In genomic region chr7:74206589-74207120, GRCh38 we compare ENCODE assay signal across 8 cellular contexts. TPM values are rescaled to one million over a fixed set of nuclear protein-coding genes. Genes with fewer than 3 reads are reported as not detected.
DNase-seq lines count a peak whose midpoint lies in the region; ATAC-seq, FAIRE-seq and TF ChIP-seq lines count a peak whose summit lies in the region.
"Had no signal": no experiment of that assay in that cellular context is flagged by ENCODE, and none has a peak within 500 bp of the region (broad histone marks: within the 10 kb centered on the region; RNA-seq: fewer than 3 reads in every experiment).

No MANE protein-coding gene starts in this region.

- peaks cover 4% of the 10 kb centered on the region for H3K27me3 Mint-ChIP-seq in activated naive CD4-positive, alpha-beta T cell treated with anti-CD3 and anti-CD28 coated beads for 36 hours (ENCODE audit: low read depth)

- H3K9me3 ChIP-seq in pancreas (no peaks in the 10 kb centered on the region), thoracic aorta (no peaks in the 10 kb centered on the region)

- FAIRE-seq in pancreas (lab: Jason Lieb, UNC), result no peak

- ATAC-seq in SK-N-SH treated with all-trans-retinoic acid at 6 μM for 48 hours (peak; percentile 80), pancreas (peak; percentile 91 to 95 (median 92)), thoracic aorta (ENCODE audit: insufficient number of reproducible peaks, low FRiP score, low read depth) (no peak)

- H3K4me1 ChIP-seq in pancreas (no peaks in the 10 kb centered on the region), thoracic aorta (ENCODE audit: control insufficient read depth in 1 of 2, low read depth in 2 of 2) (peaks cover 5 to 9% of the 10 kb centered on the region in 2 donors)

- H3K27ac ChIP-seq in pancreas (no peak overlapping the region), thoracic aorta (no peak overlapping the region)

- H3K36me3 ChIP-seq in pancreas (no peaks in the 10 kb centered on the region), thoracic aorta (no peaks in the 10 kb centered on the region)

- DNase-seq in LNCaP clone FGC (ENCODE audit: low read depth) (no peak), globus pallidus (ENCODE audit: low spot score) (peak; percentile 77), pancreas (peak; percentile 74 to 99 (median 90)), thoracic aorta (ENCODE audit: low spot score) (peak; percentile 54)
- peak; percentile 84 for DNase-seq in activated naive CD4-positive, alpha-beta T cell treated with anti-CD3 and anti-CD28 coated beads for 36 hours

- peaks cover 19% of the 10 kb centered on the region for H3K4me1 Mint-ChIP-seq in activated naive CD4-positive, alpha-beta T cell treated with anti-CD3 and anti-CD28 coated beads for 36 hours (ENCODE audit: low read depth)

- no peaks in the 10 kb centered on the region for H3K9me3 Mint-ChIP-seq in activated naive CD4-positive, alpha-beta T cell treated with anti-CD3 and anti-CD28 coated beads for 36 hours
- H3K9me3 Mint-ChIP-seq: stimulated activated naive CD8-positive, alpha-beta T cell treated with anti-CD3 and anti-CD28 coated beads, Interleukin-15, Interleukin-2, amounts not matched to agents 100 ng/mL and 50 ng/mL, for 24 hours had no signal

- H3K4me3 ChIP-seq in LNCaP clone FGC (ENCODE audit: low read depth, low read length), result no peak overlapping the region
- no peak overlapping the region for H3K4me3 ChIP-seq in pancreas
- peak overlapping the region; percentile 63 for H3K4me3 ChIP-seq in thoracic aorta

- WGBS in pancreas, 2 donors, result 14 to 15% methylated on average over 23 of the region's 23 CpGs

- intact Hi-C loops in activated naive CD4-positive, alpha-beta T cell treated with anti-CD3 and anti-CD28 coated beads for 36 hours (cut with micrococcal nuclease), result loop anchor here (1.0 to 5.0 kb wide), 2 partner anchors 61 to 195 kb away; no protein-coding TSS in a partner anchor
- intact Hi-C loops in pancreas (cut with DNase I), result loop anchor here in 2 of 3 donors (5.0 to 10.0 kb wide), 3 partner anchors 139 to 342 kb away; partner anchors contain the start of gene TMEM270 (in 1 of the 2)

- CTCF ChIA-PET in activated naive CD4-positive, alpha-beta T cell treated with anti-CD3 and anti-CD28 coated beads for 36 hours (lab: Charles Lee), result interaction anchor here (0.5 to 6.8 kb wide), 38 partner anchors 9 to 441 kb away, joined by 3 to 151 read pairs (median 5); no protein-coding TSS in a partner anchor

- no peaks in the 10 kb centered on the region for H3K36me3 Mint-ChIP-seq in activated naive CD4-positive, alpha-beta T cell treated with anti-CD3 and anti-CD28 coated beads for 36 hours (ENCODE audit: low read depth)

- no peak overlapping the region for H3K27ac Mint-ChIP-seq in activated naive CD4-positive, alpha-beta T cell treated with anti-CD3 and anti-CD28 coated beads for 36 hours
- H3K27ac Mint-ChIP-seq: stimulated activated naive CD8-positive, alpha-beta T cell treated with anti-CD3 and anti-CD28 coated beads, Interleukin-15, Interleukin-2, amounts not matched to agents 100 ng/mL and 50 ng/mL, for 24 hours had no signal

- H3K27me3 ChIP-seq in pancreas, result no peaks in the 10 kb centered on the region
- H3K27me3 ChIP-seq in thoracic aorta (replicated peaks; ENCODE audit: insufficient read depth), result no peaks in the 10 kb centered on the region

- TF ChIP-seq CTCF in GM12872 (IDR thresholded peaks at IDR 0.05; ENCODE audit: insufficient read depth, low read depth, low read length) (peak; percentile 96), LNCaP clone FGC (IDR thresholded peaks at IDR 0.05; ENCODE audit: control insufficient read depth, extremely low read depth, insufficient read depth) (peak; percentile 96), pancreas (IDR thresholded peaks at IDR 0.05) (peak; percentile 85 to 97 (median 96)), thoracic aorta (IDR thresholded peaks at IDR 0.05) (peak; percentile 98)

- H3K4me3 Mint-ChIP-seq in activated naive CD4-positive, alpha-beta T cell treated with anti-CD3 and anti-CD28 coated beads for 36 hours, result no peak overlapping the region
- H3K4me3 Mint-ChIP-seq: stimulated activated naive CD8-positive, alpha-beta T cell treated with anti-CD3 and anti-CD28 coated beads, Interleukin-15, Interleukin-2, amounts not matched to agents 100 ng/mL and 50 ng/mL, for 24 hours had no signal

TF ChIP-seq in SK-N-SH treated with all-trans-retinoic acid at 6 μM for 48 hours, 23 proteins besides CTCF, POLR2A, EP300 and RAD21:
- 0 out of 2 replicates have a peak, but pooled peaks have one; percentile 18 for TF ChIP-seq CSDC2 (CRISPR knock-in tag; IDR thresholded peaks at IDR 0.05)
- peak; percentile 48; the same call in 1 of the 2 replicates for TF ChIP-seq ZFP3 (CRISPR knock-in tag; IDR thresholded peaks at IDR 0.05)
- TF ChIP-seq, protein P1, sequence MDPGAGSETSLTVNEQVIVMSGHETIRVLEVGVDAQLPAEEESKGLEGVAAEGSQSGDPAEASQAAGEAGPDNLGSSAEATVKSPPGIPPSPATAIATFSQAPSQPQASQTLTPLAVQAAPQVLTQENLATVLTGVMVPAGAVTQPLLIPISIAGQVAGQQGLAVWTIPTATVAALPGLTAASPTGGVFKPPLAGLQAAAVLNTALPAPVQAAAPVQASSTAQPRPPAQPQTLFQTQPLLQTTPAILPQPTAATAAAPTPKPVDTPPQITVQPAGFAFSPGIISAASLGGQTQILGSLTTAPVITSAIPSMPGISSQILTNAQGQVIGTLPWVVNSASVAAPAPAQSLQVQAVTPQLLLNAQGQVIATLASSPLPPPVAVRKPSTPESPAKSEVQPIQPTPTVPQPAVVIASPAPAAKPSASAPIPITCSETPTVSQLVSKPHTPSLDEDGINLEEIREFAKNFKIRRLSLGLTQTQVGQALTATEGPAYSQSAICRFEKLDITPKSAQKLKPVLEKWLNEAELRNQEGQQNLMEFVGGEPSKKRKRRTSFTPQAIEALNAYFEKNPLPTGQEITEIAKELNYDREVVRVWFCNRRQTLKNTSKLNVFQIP (CRISPR knock-in tag; IDR thresholded peaks at IDR 0.05; ENCODE audit: borderline replicate concordance, low read depth), result no peak
- 0 out of 2 replicates have a peak, but pooled peaks have one; percentile 17 for TF ChIP-seq SNAI2 (CRISPR knock-in tag; IDR thresholded peaks at IDR 0.05)

RNA-seq across cellular contexts. Expression of gene LAT2, which starts 3.2 kb away (rescaled TPM):
- total RNA-seq in activated naive CD4-positive, alpha-beta T cell treated with anti-CD3 and anti-CD28 coated beads for 36 hours, result 1 to 10 TPM; 2.4 to 2.6 TPM
- total RNA-seq in pancreas (10 to 100 TPM in 1 of 6 donors, 1 to 10 TPM in 4, under 1 TPM in 1; 0.65 to 14.3 (median 2.7) TPM), thoracic aorta (10 to 100 TPM in 1 of 2 donors, 1 to 10 TPM in 1; 3.7 to 17.6 TPM)
- 10 to 100 TPM in 1 of 2 donors, 1 to 10 TPM in 1; 4.6 to 17.5 TPM for polyA plus RNA-seq in pancreas

RNA-seq across cellular contexts. Expression of gene EIF4H, which starts 32.5 kb away (rescaled TPM):
- total RNA-seq in activated naive CD4-positive, alpha-beta T cell treated with anti-CD3 and anti-CD28 coated beads for 36 hours, result 100 to 1,000 TPM; 492 to 518 TPM
- 100 to 1,000 TPM; 128 to 195 (median 135) TPM for total RNA-seq in pancreas
- 100 to 1,000 TPM in 1 of 2 donors, 10 to 100 TPM in 1; 73.0 to 107 TPM for polyA plus RNA-seq in pancreas
- total RNA-seq in thoracic aorta, result 100 to 1,000 TPM; 210 to 244 TPM

RNA-seq across cellular contexts. Expression of gene RFC2, which starts 47.5 kb away (rescaled TPM):
- total RNA-seq in activated naive CD4-positive, alpha-beta T cell treated with anti-CD3 and anti-CD28 coated beads for 36 hours, result 10 to 100 TPM; 91.5 to 96.0 TPM
- total RNA-seq in pancreas (10 to 100 TPM in 1 of 6 donors, 1 to 10 TPM in 5; 8.8 to 10.4 (median 9.3) TPM), thoracic aorta (10 to 100 TPM in 1 of 2 donors, 1 to 10 TPM in 1; 9.5 to 15.2 TPM)
- polyA plus RNA-seq in pancreas, result 10 to 100 TPM in 1 of 2 donors, 1 to 10 TPM in 1; 8.1 to 11.4 TPM

Comparison
In these comparisons a context has a peak if more than half of its experiments do, and no peak if none do; other contexts are left out.
1. RNA of gene RFC2, which starts 47.5 kb away (total RNA-seq): 91.5 to 96.0 TPM in activated naive CD4-positive, alpha-beta T cell treated with anti-CD3 and anti-CD28 coated beads for 36 hours; 9.5 to 15.2 TPM in thoracic aorta and 8.8 to 10.4 TPM in pancreas; every median in the first group is over 4 times any median in the second.
2. Peak in every context shown above with its lines, with median percentiles within 50 percentile points of each other: CTCF ChIP-seq.